In the genomic region with DNA sequence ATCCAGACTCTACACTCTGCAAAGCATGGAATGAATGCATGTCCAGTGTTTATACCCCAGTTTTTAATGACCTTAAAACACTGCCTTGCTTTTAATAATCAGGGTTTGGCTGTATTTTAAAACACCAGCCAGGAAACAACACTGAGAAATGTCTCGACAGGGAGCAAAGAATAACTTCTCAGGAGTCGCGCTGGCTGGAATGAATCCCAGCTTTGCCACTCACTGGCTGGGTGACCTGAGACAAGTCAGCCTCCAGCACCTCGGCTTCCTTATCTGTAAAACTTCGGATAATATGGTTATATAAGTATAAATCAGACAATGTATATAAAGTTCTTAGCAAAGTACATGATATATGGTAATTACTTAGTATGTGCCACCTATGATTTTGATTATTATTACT, we compare ENCODE assay signal across 27 cellular contexts.
"Had no signal": no experiment of that assay in that cellular context is flagged by ENCODE, and none has a peak within 500 bp of the region (broad histone marks: within the 10 kb centered on the region; RNA-seq: fewer than 3 reads in every experiment).

No MANE protein-coding gene starts in this region.

- ATAC-seq: left lobe of liver; natural killer cell; psoas muscle; sciatic nerve; stimulated activated naive B cell treated with anti-CD40 and anti-IgM and Interleukin-4, amounts not matched to agents 10 μg/mL and 1 μg/mL and 100 μg/mL, for 72 hours; stimulated activated naive CD8-positive, alpha-beta T cell treated with anti-CD3 and anti-CD28 coated beads, Interleukin-15, Interleukin-2, amounts not matched to agents 100 U/mL and 50 U/mL, for 24 hours; upper lobe of right lung had no signal

- H3K9me3 ChIP-seq: neutrophil, psoas muscle, stomach, testis, tibial artery, upper lobe of right lung had no signal

- H3K27me3 ChIP-seq: neural progenitor cell, neutrophil, stomach, testis, tibial artery, upper lobe of right lung had no signal

- H3K27ac ChIP-seq: neural progenitor cell, neutrophil, parathyroid adenoma, psoas muscle, skin epidermis, stomach, testis, tibial artery, upper lobe of right lung had no signal

- H3K36me3 ChIP-seq: neural progenitor cell, neutrophil, stomach, tibial artery, upper lobe of right lung had no signal

- H3K4me3 ChIP-seq: lung, neural progenitor cell, psoas muscle, skin epidermis, stomach, testis, tibial artery, upper lobe of right lung had no signal

- H3K4me1 ChIP-seq: parathyroid adenoma, psoas muscle, stomach, tibial artery, upper lobe of right lung had no signal

- DNase-seq: hippocampal formation; kidney glomerular epithelial cell; left cardiac atrium; mesendoderm; naive B cell; natural killer cell; nephron progenitor cell; occipital lobe; psoas muscle; stimulated activated CD4-positive, alpha-beta T cell treated with anti-CD3 and anti-CD28 coated beads, Interleukin-12 subunit alpha, Interleukin-12 subunit beta, amount 100 ng/mL, for 4 hours; stimulated activated CD4-positive, alpha-beta T cell treated with anti-CD3 and anti-CD28 coated beads, Interleukin-15, amount 100 ng/mL, for 24 hours; stimulated activated CD4-positive, alpha-beta T cell treated with anti-CD3 and anti-CD28 coated beads, Interleukin-2, amount 100 ng/mL, for 24 hours; stimulated activated CD4-positive, alpha-beta T cell treated with anti-CD3 and anti-CD28 coated beads, Interleukin-4, amount 100 ng/mL, for 1 hour; stimulated activated naive B cell treated with anti-CD40 and anti-IgM and Interleukin-4, amounts not matched to agents 10 μg/mL and 1 μg/mL and 100 μg/mL, for 72 hours; stimulated activated naive CD8-positive, alpha-beta T cell treated with anti-CD3 and anti-CD28 coated beads, Interleukin-15, Interleukin-2, amounts not matched to agents 100 U/mL and 50 U/mL, for 24 hours; stomach; testis; tibial artery; trophoblast cell; upper lobe of right lung had no signal
